ENCODE assay signal across 17 cellular contexts in genomic region chr16:22427556-22427955, GRCh38. TPM values are rescaled to one million over a fixed set of nuclear protein-coding genes. Genes with fewer than 3 reads are reported as not detected.
A peak's percentile ranks its signal among the peaks of the same experiment; 100 is the strongest.
DNase-seq lines count a peak whose midpoint lies in the region; ATAC-seq, FAIRE-seq and TF ChIP-seq lines count a peak whose summit lies in the region.
"Had no signal": no experiment of that assay in that cellular context is flagged by ENCODE, and none has a peak within 500 bp of the region (broad histone marks: within the 10 kb centered on the region; RNA-seq: fewer than 3 reads in every experiment).

No MANE protein-coding gene starts in this region.

- no peaks in the 10 kb centered on the region for H3K27me3 Mint-ChIP-seq in activated CD8-positive, alpha-beta T cell treated with anti-CD3 and anti-CD28 coated beads, Interleukin-2, amount 10 ng/mL, durations not matched to agents 7 days and 5 days (ENCODE audit: low read depth)
- H3K27me3 Mint-ChIP-seq: CD4-positive, alpha-beta memory T cell had no signal

- H3K4me3 Mint-ChIP-seq in activated CD8-positive, alpha-beta T cell treated with anti-CD3 and anti-CD28 coated beads, Interleukin-2, amount 10 ng/mL, durations not matched to agents 7 days and 5 days: no peak overlapping the region
- H3K4me3 Mint-ChIP-seq: CD14-positive monocyte; CD4-positive, alpha-beta memory T cell had no signal

- H3K56ac ChIP-seq in IMR-90 (ENCODE audit: extremely low read depth, insufficient read depth, low read length): no peak overlapping the region
- H3K56ac ChIP-seq in H1 (replicated peaks; ENCODE audit: insufficient read length, low read depth, low read length): no peak overlapping the region

- no peaks in the 10 kb centered on the region for H3K79me2 ChIP-seq in H1 (ENCODE audit: control insufficient read depth in 1 of 2, insufficient read depth in 2 of 2, low read length in 2 of 2)

- H2BK12ac ChIP-seq in H1 (ENCODE audit: low read depth, low read length): no peak overlapping the region

- CTCF ChIA-PET in IMR-90 (lab: Yijun Ruan, JAX): interaction anchor here (0.6 kb wide), 1 partner anchor 328 kb away, joined by 4 read pairs; no protein-coding TSS in a partner anchor
- CTCF ChIA-PET in H1 (lab: Charles Lee; ENCODE audit: partially characterized antibody): interaction anchor here (0.6 to 0.7 kb wide), 3 partner anchors 50 to 108 kb away, joined by 3 read pairs; no protein-coding TSS in a partner anchor
- CTCF ChIA-PET in activated CD8-positive, alpha-beta T cell treated with anti-CD3 and anti-CD28 coated beads, Interleukin-2, amount 10 ng/mL, durations not matched to agents 7 days and 5 days (lab: Charles Lee): no interaction called here

- H3K14ac ChIP-seq in IMR-90 (replicated peaks; ENCODE audit: low read depth, low read length) (no peak overlapping the region), H1 (ENCODE audit: insufficient read length) (no peak overlapping the region)

- BruUV-seq in IMR-90 (replicated peaks; lab: Mats Ljungman, UMichigan): no TSS peak

- H3K18ac ChIP-seq in IMR-90 (ENCODE audit: low read depth, low read length) (no peak overlapping the region), H1 (ENCODE audit: extremely low read depth, low read length) (no peak overlapping the region)

- no peak overlapping the region for H4K91ac ChIP-seq in IMR-90 (ENCODE audit: insufficient read depth, low read depth, low read length)
- no peak overlapping the region for H4K91ac ChIP-seq in H1 (replicated peaks; ENCODE audit: insufficient read length, low read length)

- no peak for TF ChIP-seq EP300 in H1 (IDR thresholded peaks at IDR 0.05; ENCODE audit: borderline replicate concordance in 1 of 2, low read depth in 2 of 2, low read length in 2 of 2)

- FAIRE-seq in H1 (lab: Jason Lieb, UNC): no peak
- FAIRE-seq: GM12878 had no signal

- dilution Hi-C loops in IMR-90 (cut with HindIII; ENCODE audit: low sequenced_read_pairs, unreplicated experiment): no loop called here

- TF ChIP-seq POLR2A in IMR-90 (IDR thresholded peaks at IDR 0.05; ENCODE audit: low read depth, low read length): no peak
- TF ChIP-seq POLR2A in H1 (IDR thresholded peaks at IDR 0.05; ENCODE audit: control extremely low read depth in 1 of 2, low read depth in 2 of 2, low read length in 2 of 2): no peak

- H2BK120ac ChIP-seq in IMR-90 (ENCODE audit: low read depth, low read length) (no peak overlapping the region), H1 (replicated peaks; ENCODE audit: low read depth, low read length) (no peak overlapping the region)

- no peak overlapping the region for H2BK5ac ChIP-seq in IMR-90 (ENCODE audit: low read depth, low read length, poor library complexity, severe bottlenecking)
- H2BK5ac ChIP-seq in H1 (ENCODE audit: low read depth, low read length): no peak overlapping the region

- peaks cover 31% of the 10 kb centered on the region for H3K36me3 Mint-ChIP-seq in activated CD8-positive, alpha-beta T cell treated with anti-CD3 and anti-CD28 coated beads, Interleukin-2, amount 10 ng/mL, durations not matched to agents 7 days and 5 days (ENCODE audit: low read depth)

- H3K9me1 ChIP-seq in IMR-90 (ENCODE audit: insufficient read depth, low read length): peaks cover 4% of the 10 kb centered on the region

- in situ Hi-C loops in G401 (cut with HindIII; ENCODE audit: low sequenced_read_pairs) (no loop called here), IMR-90 (cut with MboI; ENCODE audit: low sequenced_read_pairs) (no loop called here)

- peaks cover 27% of the 10 kb centered on the region for H3K36me3 ChIP-seq in IMR-90 (ENCODE audit: control insufficient read depth, insufficient read depth, low read length)
- H3K36me3 ChIP-seq in H1 (ENCODE audit: control insufficient read depth in 2 of 4, insufficient read depth in 4 of 4, low read length in 3 of 4): peaks cover 2 to 14% (median 7%) of the 10 kb centered on the region in 4 experiments; a peak in 5 of 8 replicates

- no peak for TF ChIP-seq RAD21 in IMR-90 (IDR thresholded peaks at IDR 0.05; ENCODE audit: low read length)
- TF ChIP-seq RAD21 in H1 (IDR thresholded peaks at IDR 0.05 in 1 of 2, conservative IDR thresholded peaks at IDR 0.05 in 1 of 2; ENCODE audit: low read depth in 2 of 2, low read length in 2 of 2): no peak

- intact Hi-C loops in IMR-90 (cut with micrococcal nuclease): no loop called here

- peaks cover 4 to 6% of the 10 kb centered on the region in 2 experiments; a peak in 2 of 4 replicates for H3K79me1 ChIP-seq in IMR-90 (ENCODE audit: low read depth in 1 of 2, low read length in 2 of 2)
- no peaks in the 10 kb centered on the region for H3K79me1 ChIP-seq in H1 (ENCODE audit: low read depth, low read length)

- H3K4me2 ChIP-seq in IMR-90 (ENCODE audit: low read depth, low read length) (no peak overlapping the region), H1 (ENCODE audit: insufficient read depth in 1 of 2, low read depth in 2 of 2, low read length in 2 of 2) (no peak overlapping the region)
- H3K4me2 ChIP-seq: BLaER1 had no signal

- H3K4me1 ChIP-seq in IMR-90 (ENCODE audit: control insufficient read depth, insufficient read depth, low read length) (peaks cover 13% of the 10 kb centered on the region), H1 (replicated peaks in 1 of 4; ENCODE audit: control insufficient read depth in 3 of 4, insufficient read depth in 4 of 4, low read length in 3 of 4) (no peaks in the 10 kb centered on the region)
- H3K4me1 ChIP-seq: BLaER1, HAP-1 had no signal

- peaks cover 3% of the 10 kb centered on the region; the same call in 1 of the 2 replicates for H3K23me2 ChIP-seq in H1 (ENCODE audit: low read depth, low read length)

- H3K23ac ChIP-seq in IMR-90 (ENCODE audit: low read depth, low read length) (no peak overlapping the region), H1 (ENCODE audit: insufficient read length) (no peak overlapping the region)

- H3K9ac ChIP-seq in IMR-90 (ENCODE audit: low read depth, low read length): no peak overlapping the region
- H3K9ac ChIP-seq in H1 (replicated peaks in 1 of 4; ENCODE audit: extremely low read depth in 1 of 4, low read depth in 3 of 4, low read length in 3 of 4): no peak overlapping the region
- H3K9ac ChIP-seq: BLaER1 had no signal

- no peaks in the 10 kb centered on the region for H4K20me1 ChIP-seq in IMR-90 (ENCODE audit: insufficient read depth, low read length)
- H4K20me1 ChIP-seq in H1 (replicated peaks in 1 of 2; ENCODE audit: control insufficient read depth in 1 of 2, insufficient read depth in 2 of 2, low read length in 2 of 2): peaks cover 0 to 2% of the 10 kb centered on the region in 2 experiments
- H4K20me1 ChIP-seq: BLaER1 had no signal

- H3K4me3 ChIP-seq in IMR-90 (ENCODE audit: insufficient read depth, low read depth, low read length): no peak overlapping the region
- H3K4me3 ChIP-seq in H1 (ENCODE audit: extremely low read depth in 1 of 4, insufficient read depth in 2 of 4, low read depth in 3 of 4, low read length in 4 of 4): no peak overlapping the region
- H3K4me3 ChIP-seq: BLaER1, GM12878, HAP-1 had no signal

- ATAC-seq in IMR-90 (ENCODE audit: low read depth): no peak
- ATAC-seq in GM19467 (IDR thresholded peaks at IDR 0.05; ENCODE audit: unreplicated experiment): no peak
- ATAC-seq in HG03097 (IDR thresholded peaks at IDR 0.05; ENCODE audit: low FRiP score, unreplicated experiment): no peak
- no peak for ATAC-seq in activated CD8-positive, alpha-beta T cell treated with anti-CD3 and anti-CD28 coated beads, Interleukin-2, amount 10 ng/mL, durations not matched to agents 7 days and 5 days
- ATAC-seq: GM12878 had no signal

- no peak overlapping the region for H4K8ac ChIP-seq in IMR-90 (ENCODE audit: low read depth in 2 of 2, low read length in 2 of 2)
- no peak overlapping the region for H4K8ac ChIP-seq in H1 (ENCODE audit: extremely low read depth, insufficient read depth, low read length)

- H3K27me3 ChIP-seq in IMR-90 (ENCODE audit: control insufficient read depth, insufficient read depth, low read length) (no peaks in the 10 kb centered on the region), H1 (replicated peaks in 1 of 4; ENCODE audit: control insufficient read depth in 3 of 4, extremely low read depth in 1 of 4, insufficient read depth in 3 of 4, low read length in 3 of 4) (no peaks in the 10 kb centered on the region)
- H3K27me3 ChIP-seq: BLaER1 had no signal

- H2AK5ac ChIP-seq in IMR-90 (ENCODE audit: low read depth, low read length) (no peak overlapping the region), H1 (ENCODE audit: low read depth, low read length) (no peak overlapping the region)

- no peak overlapping the region for H3K4ac ChIP-seq in IMR-90 (ENCODE audit: low read depth, low read length)
- H3K4ac ChIP-seq in H1 (replicated peaks; ENCODE audit: insufficient read length, low read depth, low read length): no peak overlapping the region

- no peak overlapping the region for H2BK15ac ChIP-seq in IMR-90 (ENCODE audit: low read depth, low read length)
- no peak overlapping the region for H2BK15ac ChIP-seq in H1 (ENCODE audit: low read length)

- H3K27ac ChIP-seq in IMR-90 (ENCODE audit: insufficient read depth, low read length): no peak overlapping the region
- H3K27ac ChIP-seq in H1 (ENCODE audit: low read depth, low read length): no peak overlapping the region
- H3K27ac ChIP-seq: BLaER1, HL-60 had no signal

- H3K9me3 Mint-ChIP-seq in activated CD8-positive, alpha-beta T cell treated with anti-CD3 and anti-CD28 coated beads, Interleukin-2, amount 10 ng/mL, durations not matched to agents 7 days and 5 days (ENCODE audit: insufficient read depth): no peaks in the 10 kb centered on the region
- H3K9me3 Mint-ChIP-seq: CD4-positive, alpha-beta memory T cell had no signal

- POLR2A ChIA-PET in IMR-90 (lab: Charles Lee; ENCODE audit: unreplicated experiment) (no interaction called here), H1 (lab: Charles Lee; ENCODE audit: partially characterized antibody) (no interaction called here)
- POLR2A ChIA-PET in activated CD8-positive, alpha-beta T cell treated with anti-CD3 and anti-CD28 coated beads, Interleukin-2, amount 10 ng/mL, durations not matched to agents 7 days and 5 days (lab: Charles Lee): no interaction called here

- H2AK9ac ChIP-seq in IMR-90 (replicated peaks; ENCODE audit: low read depth, low read length, poor library complexity): no peak overlapping the region

- H4K5ac ChIP-seq in IMR-90 (ENCODE audit: low read depth, low read length): no peak overlapping the region
- no peak overlapping the region for H4K5ac ChIP-seq in H1 (ENCODE audit: insufficient read length, low read depth, low read length)

- H3K9me3 ChIP-seq in IMR-90 (ENCODE audit: control insufficient read depth, insufficient read depth, low read length): no peaks in the 10 kb centered on the region
- no peaks in the 10 kb centered on the region; a peak in 1 of 4 replicates for H3K9me3 ChIP-seq in H1 (ENCODE audit: insufficient read depth in 2 of 2, low read depth in 1 of 2, low read length in 1 of 2)
- H3K9me3 ChIP-seq: BLaER1, HAP-1 had no signal

- H2BK20ac ChIP-seq in IMR-90 (ENCODE audit: low read depth, low read length): no peak overlapping the region
- H2BK20ac ChIP-seq in H1 (ENCODE audit: low read length): no peak overlapping the region

- TF ChIP-seq CTCF in IMR-90 (conservative IDR thresholded peaks at IDR 0.05; ENCODE audit: low read depth, low read length) (no peak), H1 (IDR thresholded peaks at IDR 0.05; ENCODE audit: control extremely low read depth in 1 of 3, insufficient read depth in 1 of 3, low read depth in 1 of 3, low read length in 3 of 3) (no peak)

- DNase-seq in G401 (ENCODE audit: low spot score): peak; percentile 92
- DNase-seq in IMR-90: no peak
- DNase-seq in cerebellar cortex (ENCODE audit: low spot score): peak; percentile 90
- DNase-seq in H1 (ENCODE audit: low read depth in 1 of 2, low spot score in 2 of 2): no peak
- no peak for DNase-seq in activated CD8-positive, alpha-beta T cell treated with anti-CD3 and anti-CD28 coated beads, Interleukin-2, amount 10 ng/mL, durations not matched to agents 7 days and 5 days
- DNase-seq: 8988T; CD4-positive, alpha-beta memory T cell; DMS153; DMS79; KG1 had no signal

- H3K27ac Mint-ChIP-seq in activated CD8-positive, alpha-beta T cell treated with anti-CD3 and anti-CD28 coated beads, Interleukin-2, amount 10 ng/mL, durations not matched to agents 7 days and 5 days: no peak overlapping the region
- H3K27ac Mint-ChIP-seq: CD14-positive monocyte had no signal

- 100% methylated on average over 1 of the region's 10 CpGs; no CpG with 5 or more reads in 1 of the 2 experiments for WGBS in IMR-90 (ENCODE audit: extremely low coverage in 2 of 2, insufficient read length in 1 of 2), 2 experiments
- 91% methylated on average over 10 of the region's 10 CpGs; no CpG with 5 or more reads in 1 of the 2 experiments for WGBS in H1 (ENCODE audit: extremely low coverage in 1 of 2, insufficient coverage in 1 of 2, insufficient read length in 1 of 2, insufficient replicate concordance in 2 of 2, low coverage in 1 of 2, low lambda C conversion rate in 2 of 2, missing lambda C conversion rate in 1 of 2), 2 experiments

- H2AFZ ChIP-seq in IMR-90 (replicated peaks; ENCODE audit: low read length, poor library complexity) (no peak overlapping the region), H1 (ENCODE audit: low read length) (no peak overlapping the region)

- peaks cover 3% of the 10 kb centered on the region for H3K4me1 Mint-ChIP-seq in activated CD8-positive, alpha-beta T cell treated with anti-CD3 and anti-CD28 coated beads, Interleukin-2, amount 10 ng/mL, durations not matched to agents 7 days and 5 days (ENCODE audit: low read depth)
- H3K4me1 Mint-ChIP-seq: CD14-positive monocyte had no signal

RNA-seq across cellular contexts. Expression of gene CDR2, which starts 53.1 kb away (rescaled TPM):
- 22.6 and 33.2 TPM in 2 replicates for total RNA-seq in G401 (2014; rRNA removed; shearing (Covaris generic))
- total RNA-seq in IMR-90 (2012; rRNA removed): 44.2 and 48.4 TPM in 2 replicates
- 33.1 and 37.7 TPM in 2 replicates for polyA plus RNA-seq in IMR-90 (2012; rRNA removed)
- polyA plus RNA-seq in IMR-90 (2012; cell fraction: cytosol; rRNA removed): 22.5 and 26.0 TPM in 2 replicates
- polyA plus RNA-seq in IMR-90 (2012; cell fraction: nucleus; rRNA removed; ENCODE audit: low replicate concordance): 15.0 and 38.4 TPM in 2 replicates
- total RNA-seq in H1 (2021; fragmentation: NEBNext Ultra II Directional; extraction: Animal tissue kit (Norgen Biotek cat#: 25700)): 34.9 and 35.5 TPM in 2 replicates
- 13.6 and 16.3 TPM in 2 replicates for polyA plus RNA-seq in H1 (2011; rRNA removed)
- 22.0 TPM for polyA plus RNA-seq in H1 (2011; cell fraction: cytosol; rRNA removed)
- 10.8 TPM for polyA plus RNA-seq in H1 (2011; cell fraction: nucleus; rRNA removed)
- 22.9 to 28.9 TPM (median 24.1 TPM) in 4 replicates for polyA plus RNA-seq in H1 (2012, experiment 1 of 2)
- polyA plus RNA-seq in H1 (2012, experiment 2 of 2): 5.9 TPM
- 17.6 TPM for polyA plus RNA-seq in H1 (2013, experiment 1 of 2)
- polyA plus RNA-seq in H1 (2013, experiment 2 of 2): 20.7 TPM
- 17.5 and 20.7 TPM in 2 replicates for polyA minus RNA-seq in H1 (2011; rRNA and poly(A)+ RNA removed)
- 12.8 TPM for polyA minus RNA-seq in H1 (2011; cell fraction: cytosol; rRNA and poly(A)+ RNA removed)
- polyA minus RNA-seq in H1 (2011; cell fraction: nucleus; rRNA and poly(A)+ RNA removed): 10.0 TPM
- 10 to 100 TPM; 39.1 to 44.6 TPM for total RNA-seq in activated CD8-positive, alpha-beta T cell treated with anti-CD3 and anti-CD28 coated beads, Interleukin-2, amount 10 ng/mL, durations not matched to agents 7 days and 5 days

Comparison
In these comparisons a context has a peak if more than half of its experiments do, and no peak if none do; other contexts are left out.
1. DNase-seq: peak in G401 (single experiment) and cerebellar cortex (single experiment); none in IMR-90 (single experiment), H1 (0 of 2) and activated CD8-positive, alpha-beta T cell treated with anti-CD3 and anti-CD28 coated beads, Interleukin-2, amount 10 ng/mL, durations not matched to agents 7 days and 5 days (single experiment).